8 cellular contexts compared by ENCODE assay signal in the genomic region with DNA sequence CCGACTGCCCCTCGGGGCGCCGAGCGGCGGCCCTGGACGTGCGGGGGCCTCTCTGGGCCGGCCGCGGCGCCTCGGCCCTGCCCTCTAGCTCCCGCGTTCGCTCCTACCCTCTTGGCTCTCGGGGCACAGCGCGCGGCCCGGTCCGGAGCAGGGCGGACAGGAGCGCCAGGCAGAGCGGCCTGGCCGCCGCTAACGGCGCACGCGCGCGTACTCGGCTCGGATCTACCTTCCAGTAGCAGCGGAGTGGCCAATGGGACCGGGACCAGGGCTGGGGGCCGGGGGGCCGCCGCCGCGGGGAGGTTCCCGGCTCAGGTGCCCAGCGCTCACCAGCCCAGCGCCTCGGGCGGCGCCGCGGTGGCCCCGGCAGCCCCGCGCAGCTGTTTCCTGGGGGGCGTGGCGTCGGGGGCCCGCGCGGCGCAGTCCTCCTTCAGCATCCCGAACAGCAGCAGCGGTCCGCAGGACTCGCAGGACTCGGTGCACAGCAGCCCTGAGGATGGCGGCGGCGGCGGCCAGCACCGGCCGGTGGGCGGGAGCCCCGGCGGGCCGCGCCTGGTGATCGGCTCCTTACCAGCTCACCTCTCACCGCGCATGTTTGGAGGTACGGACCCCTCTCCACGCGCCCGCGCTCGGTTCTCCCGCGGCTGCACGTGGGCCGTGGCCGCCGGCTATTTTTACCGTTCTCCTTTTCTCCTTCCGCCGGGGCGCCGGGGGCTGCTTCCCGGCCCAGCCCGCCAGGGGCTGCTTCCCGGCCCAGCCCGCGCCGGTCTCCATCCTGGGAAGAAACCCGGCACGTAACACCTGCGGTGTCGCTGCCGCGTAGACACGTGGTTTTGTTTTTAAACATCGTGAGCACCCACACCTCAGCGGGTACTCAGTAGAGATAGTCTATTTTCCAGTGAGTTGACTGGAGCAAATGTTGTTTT.
DNase-seq lines count a peak whose midpoint lies in the region; ATAC-seq and TF ChIP-seq lines count a peak whose summit lies in the region.
"Not testable (repeated sequence)": the region's sequence is repeated elsewhere in the genome, so short reads cannot be mapped to it uniquely, and the experiment has no call there.

No MANE protein-coding gene starts in this region.

- H3K27me3 Mint-ChIP-seq in CD4-positive, alpha-beta memory T cell = peaks cover 7 to 17% of the 10 kb centered on the region in 2 donors
- H3K27me3 Mint-ChIP-seq in effector memory CD8-positive, alpha-beta T cell = peaks cover 31 to 42% of the 10 kb centered on the region in 2 donors

- peak; percentile 26 to 58 (median 34) for DNase-seq in CD4-positive, alpha-beta memory T cell
- DNase-seq in GM20000 (ENCODE audit: low spot score) (peak; percentile 51), NCI-H82 treated with DMSO at 0.1 percent for 48 hours (lab: John Stamatoyannopoulos, UW; ENCODE audit: unreplicated experiment) (peak; percentile 40), lower lobe of right lung (peak; percentile 88)
- DNase-seq in activated CD8-positive, alpha-beta memory T cell treated with anti-CD3 and anti-CD28 coated beads for 24 hours = peak; percentile 79
- peak; percentile 4 to 25 (median 4) for DNase-seq in effector memory CD8-positive, alpha-beta T cell
- peak; percentile 20 to 24 for DNase-seq in stimulated activated CD4-positive, alpha-beta T cell treated with anti-CD3 and anti-CD28 coated beads, Interleukin-4, amount 100 ng/mL, for 48 hours (ENCODE audit: low read depth in 2 of 2)

- CTCF ChIA-PET in CD4-positive, alpha-beta memory T cell (lab: Charles Lee; ENCODE audit: partially characterized antibody) = not testable (repeated sequence)

- POLR2A ChIA-PET in CD4-positive, alpha-beta memory T cell (lab: Charles Lee; ENCODE audit: partially characterized antibody) = not testable (repeated sequence)

- peak overlapping the region in 1 of 7 donors; percentile 66 for H3K27ac Mint-ChIP-seq in CD4-positive, alpha-beta memory T cell
- H3K27ac Mint-ChIP-seq in effector memory CD8-positive, alpha-beta T cell = not testable (repeated sequence)

- not testable (repeated sequence) for TF ChIP-seq CTCF in GM20000 (IDR thresholded peaks at IDR 0.05; ENCODE audit: extremely low read depth, missing control alignments); lower lobe of right lung (IDR thresholded peaks at IDR 0.05)

- not testable (repeated sequence) for H3K27me3 ChIP-seq in CD4-positive, alpha-beta memory T cell (ENCODE audit: insufficient read depth, low read length); lower lobe of right lung (ENCODE audit: low read depth)

- peak overlapping the region in 1 of 2 donors; percentile 35 for H3K4me3 ChIP-seq in CD4-positive, alpha-beta memory T cell (ENCODE audit: low read length in 2 of 2)
- H3K4me3 ChIP-seq in lower lobe of right lung = peak overlapping the region; percentile 70

- H3K4me3 Mint-ChIP-seq in CD4-positive, alpha-beta memory T cell = peak overlapping the region; percentile 55 to 91 (median 69)
- H3K4me3 Mint-ChIP-seq in effector memory CD8-positive, alpha-beta T cell = peak overlapping the region; percentile 73 to 81

- not testable (repeated sequence) for H3K9me3 ChIP-seq in CD4-positive, alpha-beta memory T cell (ENCODE audit: control insufficient read depth in 1 of 2, low read length in 2 of 2); lower lobe of right lung

- not testable (repeated sequence) for H3K9me3 Mint-ChIP-seq in CD4-positive, alpha-beta memory T cell; effector memory CD8-positive, alpha-beta T cell

- not testable (repeated sequence) for H3K36me3 Mint-ChIP-seq in CD4-positive, alpha-beta memory T cell; effector memory CD8-positive, alpha-beta T cell (ENCODE audit: insufficient read depth)

- H3K27ac ChIP-seq in CD4-positive, alpha-beta memory T cell (ENCODE audit: low read depth, low read length) = not testable (repeated sequence)
- peak overlapping the region; percentile 85 for H3K27ac ChIP-seq in lower lobe of right lung

- not testable (repeated sequence) for H3K4me1 Mint-ChIP-seq in CD4-positive, alpha-beta memory T cell; effector memory CD8-positive, alpha-beta T cell (ENCODE audit: low read depth in 2 of 2)

- intact Hi-C loops in CD4-positive, alpha-beta memory T cell (cut with micrococcal nuclease); lower lobe of right lung (cut with DNase I): not testable (repeated sequence)

- not testable (repeated sequence) for H3K36me3 ChIP-seq in CD4-positive, alpha-beta memory T cell (ENCODE audit: insufficient read depth, low read length); lower lobe of right lung

- not testable (repeated sequence) for H3K4me1 ChIP-seq in CD4-positive, alpha-beta memory T cell (ENCODE audit: insufficient read depth, low read length); lower lobe of right lung

- peak; percentile 38 for ATAC-seq in HG03558 (IDR thresholded peaks at IDR 0.05; ENCODE audit: extremely low read depth, unreplicated experiment)
- peak; percentile 74 for ATAC-seq in effector memory CD8-positive, alpha-beta T cell (replicated peaks)
- peak; percentile 95 to 96 for ATAC-seq in lower lobe of right lung

Comparison
In these comparisons a context has a peak if more than half of its experiments do, and no peak if none do; other contexts are left out.
1. DNase-seq: peak in every context shown above with its lines; median percentile 88 in lower lobe of right lung; 79 in activated CD8-positive, alpha-beta memory T cell treated with anti-CD3 and anti-CD28 coated beads for 24 hours; 51 in GM20000; 40 in NCI-H82 treated with DMSO at 0.1 percent for 48 hours; 34 in CD4-positive, alpha-beta memory T cell; 22 in stimulated activated CD4-positive, alpha-beta T cell treated with anti-CD3 and anti-CD28 coated beads, Interleukin-4, amount 100 ng/mL, for 48 hours; 4 in effector memory CD8-positive, alpha-beta T cell.
2. ATAC-seq: peak in every context shown above with its lines; median percentile 96 in lower lobe of right lung; 74 in effector memory CD8-positive, alpha-beta T cell; 38 in HG03558.